Comparison of ENCODE assay signal across 12 cellular contexts in the genomic region with DNA sequence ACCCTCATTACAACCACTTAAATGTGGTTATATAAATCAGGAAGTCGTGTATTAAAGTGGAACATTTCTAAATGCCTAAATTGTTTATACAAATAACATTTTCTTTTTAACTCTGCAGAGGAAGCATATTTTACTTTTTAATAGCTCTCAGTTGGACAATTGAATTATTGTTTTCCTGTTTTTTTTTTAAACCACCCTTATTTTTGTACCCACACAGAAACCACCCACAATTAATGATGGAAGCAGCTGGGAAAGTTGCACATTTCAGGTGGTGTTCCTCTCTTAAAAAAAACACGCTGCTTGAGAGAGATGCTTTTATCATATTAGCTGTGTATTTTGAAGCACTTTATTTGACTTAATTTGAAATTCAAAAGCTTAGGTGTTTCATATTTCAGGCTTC.
DNase-seq lines count a peak whose midpoint lies in the region; ATAC-seq and TF ChIP-seq lines count a peak whose summit lies in the region.
"Had no signal": no experiment of that assay in that cellular context is flagged by ENCODE, and none has a peak within 500 bp of the region (broad histone marks: within the 10 kb centered on the region; RNA-seq: fewer than 3 reads in every experiment).

No MANE protein-coding gene starts in this region.

- no peak overlapping the region for H3K27ac Mint-ChIP-seq in GM23338
- H3K27ac Mint-ChIP-seq: CD4-positive, alpha-beta T cell; IgD-negative memory B cell had no signal

- H3K9me3 Mint-ChIP-seq in GM23338, result no peaks in the 10 kb centered on the region

- H3F3A ChIP-seq in GM23338 (replicated peaks; ENCODE audit: low read depth), result no peaks in the 10 kb centered on the region

- H3K9me3 ChIP-seq in mucosa of rectum (ENCODE audit: control insufficient read depth in 2 of 2, low read length in 2 of 2), result no peaks in the 10 kb centered on the region

- no peaks in the 10 kb centered on the region for H3K36me3 Mint-ChIP-seq in GM23338 (ENCODE audit: low read depth)

- peak; percentile 13 for DNase-seq in A172 (ENCODE audit: low spot score)
- DNase-seq in GM23338 (ENCODE audit: low spot score), result no peak
- DNase-seq in SW480 (ENCODE audit: low spot score), result peak; percentile 82
- no peak for DNase-seq in cortex of kidney (lab: John Stamatoyannopoulos, UW)
- no peak for DNase-seq in SKM-1 treated with dmso at 0.1 percent for 144 hours (lab: John Stamatoyannopoulos, UW; ENCODE audit: unreplicated experiment)
- DNase-seq: CD4-positive, alpha-beta T cell; NCI-H1694; NCI-H69 had no signal

- peaks cover 1% of the 10 kb centered on the region for H3K27me3 Mint-ChIP-seq in GM23338 (ENCODE audit: insufficient read depth, low read depth, poor library complexity)
- H3K27me3 Mint-ChIP-seq: CD4-positive, alpha-beta T cell; IgD-negative memory B cell had no signal

- no peak overlapping the region for H3K9ac ChIP-seq in mucosa of rectum (ENCODE audit: low read depth in 1 of 2, low read length in 2 of 2)

- H3K27ac ChIP-seq in GM23338 (ENCODE audit: low read depth) (peak overlapping the region; percentile 33; the same call in 1 of the 2 replicates), mucosa of rectum (ENCODE audit: low read depth in 2 of 2, low read length in 2 of 2) (peak overlapping the region; percentile 41 to 52)

- no peak overlapping the region for H3K4me2 ChIP-seq in GM23338

- no peak overlapping the region for H2AFZ ChIP-seq in GM23338

- no peaks in the 10 kb centered on the region for H3K36me3 ChIP-seq in GM23338 (ENCODE audit: insufficient read depth)
- H3K36me3 ChIP-seq in mucosa of rectum (ENCODE audit: control insufficient read depth in 2 of 2, insufficient read depth in 2 of 2, low read length in 2 of 2), result no peaks in the 10 kb centered on the region

- ATAC-seq in GM23338 (no peak), GM21825 (IDR thresholded peaks at IDR 0.05; ENCODE audit: unreplicated experiment) (no peak), HG02852 (IDR thresholded peaks at IDR 0.05; ENCODE audit: unreplicated experiment) (no peak)

- no peak for TF ChIP-seq CTCF in GM23338 (conservative IDR thresholded peaks at IDR 0.05; ENCODE audit: low read depth in 2 of 2)

- H4K20me1 ChIP-seq in GM23338 (replicated peaks; ENCODE audit: insufficient read depth), result no peaks in the 10 kb centered on the region

- H3K4me3 ChIP-seq in GM23338 (no peak overlapping the region), mucosa of rectum (ENCODE audit: low read length in 2 of 2) (no peak overlapping the region)

- H3K4me1 ChIP-seq in GM23338 (ENCODE audit: insufficient read depth) (peaks cover 5% of the 10 kb centered on the region; the same call in 1 of the 2 replicates), mucosa of rectum (ENCODE audit: control insufficient read depth in 2 of 2, insufficient read depth in 2 of 2, low read length in 2 of 2) (peaks cover 6 to 41% of the 10 kb centered on the region in 2 donors)

- H3K27me3 ChIP-seq in GM23338 (ENCODE audit: insufficient read depth) (no peaks in the 10 kb centered on the region), mucosa of rectum (ENCODE audit: control insufficient read depth in 2 of 2, insufficient read depth in 2 of 2, low read length in 2 of 2) (no peaks in the 10 kb centered on the region)

- H3K4me3 Mint-ChIP-seq in GM23338, result no peak overlapping the region
- H3K4me3 Mint-ChIP-seq: CD4-positive, alpha-beta T cell; IgD-negative memory B cell had no signal

- no peaks in the 10 kb centered on the region for H3K9me2 ChIP-seq in GM23338 (ENCODE audit: insufficient read depth)

- H3K4me1 Mint-ChIP-seq in GM23338, result peaks cover 20% of the 10 kb centered on the region

- peaks cover 5% of the 10 kb centered on the region for H3K79me2 ChIP-seq in GM23338 (replicated peaks; ENCODE audit: insufficient read depth)

TF ChIP-seq in GM23338, 12 proteins besides CTCF, POLR2A, EP300 and RAD21 (continues in another document):
- TF ChIP-seq EZH2 (IDR thresholded peaks at IDR 0.05; ENCODE audit: low read depth, unreplicated experiment) (no peak), NANOG (IDR thresholded peaks at IDR 0.05; ENCODE audit: borderline replicate concordance) (no peak), JUNB (IDR thresholded peaks at IDR 0.05; ENCODE audit: unreplicated experiment) (no peak), ZNF331 (CRISPR knock-in tag; IDR thresholded peaks at IDR 0.05; ENCODE audit: low read depth) (no peak), POLR2AphosphoS5 (IDR thresholded peaks at IDR 0.05; ENCODE audit: low read depth) (no peak)
- TF ChIP-seq, protein P1, sequence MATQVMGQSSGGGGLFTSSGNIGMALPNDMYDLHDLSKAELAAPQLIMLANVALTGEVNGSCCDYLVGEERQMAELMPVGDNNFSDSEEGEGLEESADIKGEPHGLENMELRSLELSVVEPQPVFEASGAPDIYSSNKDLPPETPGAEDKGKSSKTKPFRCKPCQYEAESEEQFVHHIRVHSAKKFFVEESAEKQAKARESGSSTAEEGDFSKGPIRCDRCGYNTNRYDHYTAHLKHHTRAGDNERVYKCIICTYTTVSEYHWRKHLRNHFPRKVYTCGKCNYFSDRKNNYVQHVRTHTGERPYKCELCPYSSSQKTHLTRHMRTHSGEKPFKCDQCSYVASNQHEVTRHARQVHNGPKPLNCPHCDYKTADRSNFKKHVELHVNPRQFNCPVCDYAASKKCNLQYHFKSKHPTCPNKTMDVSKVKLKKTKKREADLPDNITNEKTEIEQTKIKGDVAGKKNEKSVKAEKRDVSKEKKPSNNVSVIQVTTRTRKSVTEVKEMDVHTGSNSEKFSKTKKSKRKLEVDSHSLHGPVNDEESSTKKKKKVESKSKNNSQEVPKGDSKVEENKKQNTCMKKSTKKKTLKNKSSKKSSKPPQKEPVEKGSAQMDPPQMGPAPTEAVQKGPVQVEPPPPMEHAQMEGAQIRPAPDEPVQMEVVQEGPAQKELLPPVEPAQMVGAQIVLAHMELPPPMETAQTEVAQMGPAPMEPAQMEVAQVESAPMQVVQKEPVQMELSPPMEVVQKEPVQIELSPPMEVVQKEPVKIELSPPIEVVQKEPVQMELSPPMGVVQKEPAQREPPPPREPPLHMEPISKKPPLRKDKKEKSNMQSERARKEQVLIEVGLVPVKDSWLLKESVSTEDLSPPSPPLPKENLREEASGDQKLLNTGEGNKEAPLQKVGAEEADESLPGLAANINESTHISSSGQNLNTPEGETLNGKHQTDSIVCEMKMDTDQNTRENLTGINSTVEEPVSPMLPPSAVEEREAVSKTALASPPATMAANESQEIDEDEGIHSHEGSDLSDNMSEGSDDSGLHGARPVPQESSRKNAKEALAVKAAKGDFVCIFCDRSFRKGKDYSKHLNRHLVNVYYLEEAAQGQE (IDR thresholded peaks at IDR 0.05; ENCODE audit: unreplicated experiment), result no peak
- TF ChIP-seq, protein P2, sequence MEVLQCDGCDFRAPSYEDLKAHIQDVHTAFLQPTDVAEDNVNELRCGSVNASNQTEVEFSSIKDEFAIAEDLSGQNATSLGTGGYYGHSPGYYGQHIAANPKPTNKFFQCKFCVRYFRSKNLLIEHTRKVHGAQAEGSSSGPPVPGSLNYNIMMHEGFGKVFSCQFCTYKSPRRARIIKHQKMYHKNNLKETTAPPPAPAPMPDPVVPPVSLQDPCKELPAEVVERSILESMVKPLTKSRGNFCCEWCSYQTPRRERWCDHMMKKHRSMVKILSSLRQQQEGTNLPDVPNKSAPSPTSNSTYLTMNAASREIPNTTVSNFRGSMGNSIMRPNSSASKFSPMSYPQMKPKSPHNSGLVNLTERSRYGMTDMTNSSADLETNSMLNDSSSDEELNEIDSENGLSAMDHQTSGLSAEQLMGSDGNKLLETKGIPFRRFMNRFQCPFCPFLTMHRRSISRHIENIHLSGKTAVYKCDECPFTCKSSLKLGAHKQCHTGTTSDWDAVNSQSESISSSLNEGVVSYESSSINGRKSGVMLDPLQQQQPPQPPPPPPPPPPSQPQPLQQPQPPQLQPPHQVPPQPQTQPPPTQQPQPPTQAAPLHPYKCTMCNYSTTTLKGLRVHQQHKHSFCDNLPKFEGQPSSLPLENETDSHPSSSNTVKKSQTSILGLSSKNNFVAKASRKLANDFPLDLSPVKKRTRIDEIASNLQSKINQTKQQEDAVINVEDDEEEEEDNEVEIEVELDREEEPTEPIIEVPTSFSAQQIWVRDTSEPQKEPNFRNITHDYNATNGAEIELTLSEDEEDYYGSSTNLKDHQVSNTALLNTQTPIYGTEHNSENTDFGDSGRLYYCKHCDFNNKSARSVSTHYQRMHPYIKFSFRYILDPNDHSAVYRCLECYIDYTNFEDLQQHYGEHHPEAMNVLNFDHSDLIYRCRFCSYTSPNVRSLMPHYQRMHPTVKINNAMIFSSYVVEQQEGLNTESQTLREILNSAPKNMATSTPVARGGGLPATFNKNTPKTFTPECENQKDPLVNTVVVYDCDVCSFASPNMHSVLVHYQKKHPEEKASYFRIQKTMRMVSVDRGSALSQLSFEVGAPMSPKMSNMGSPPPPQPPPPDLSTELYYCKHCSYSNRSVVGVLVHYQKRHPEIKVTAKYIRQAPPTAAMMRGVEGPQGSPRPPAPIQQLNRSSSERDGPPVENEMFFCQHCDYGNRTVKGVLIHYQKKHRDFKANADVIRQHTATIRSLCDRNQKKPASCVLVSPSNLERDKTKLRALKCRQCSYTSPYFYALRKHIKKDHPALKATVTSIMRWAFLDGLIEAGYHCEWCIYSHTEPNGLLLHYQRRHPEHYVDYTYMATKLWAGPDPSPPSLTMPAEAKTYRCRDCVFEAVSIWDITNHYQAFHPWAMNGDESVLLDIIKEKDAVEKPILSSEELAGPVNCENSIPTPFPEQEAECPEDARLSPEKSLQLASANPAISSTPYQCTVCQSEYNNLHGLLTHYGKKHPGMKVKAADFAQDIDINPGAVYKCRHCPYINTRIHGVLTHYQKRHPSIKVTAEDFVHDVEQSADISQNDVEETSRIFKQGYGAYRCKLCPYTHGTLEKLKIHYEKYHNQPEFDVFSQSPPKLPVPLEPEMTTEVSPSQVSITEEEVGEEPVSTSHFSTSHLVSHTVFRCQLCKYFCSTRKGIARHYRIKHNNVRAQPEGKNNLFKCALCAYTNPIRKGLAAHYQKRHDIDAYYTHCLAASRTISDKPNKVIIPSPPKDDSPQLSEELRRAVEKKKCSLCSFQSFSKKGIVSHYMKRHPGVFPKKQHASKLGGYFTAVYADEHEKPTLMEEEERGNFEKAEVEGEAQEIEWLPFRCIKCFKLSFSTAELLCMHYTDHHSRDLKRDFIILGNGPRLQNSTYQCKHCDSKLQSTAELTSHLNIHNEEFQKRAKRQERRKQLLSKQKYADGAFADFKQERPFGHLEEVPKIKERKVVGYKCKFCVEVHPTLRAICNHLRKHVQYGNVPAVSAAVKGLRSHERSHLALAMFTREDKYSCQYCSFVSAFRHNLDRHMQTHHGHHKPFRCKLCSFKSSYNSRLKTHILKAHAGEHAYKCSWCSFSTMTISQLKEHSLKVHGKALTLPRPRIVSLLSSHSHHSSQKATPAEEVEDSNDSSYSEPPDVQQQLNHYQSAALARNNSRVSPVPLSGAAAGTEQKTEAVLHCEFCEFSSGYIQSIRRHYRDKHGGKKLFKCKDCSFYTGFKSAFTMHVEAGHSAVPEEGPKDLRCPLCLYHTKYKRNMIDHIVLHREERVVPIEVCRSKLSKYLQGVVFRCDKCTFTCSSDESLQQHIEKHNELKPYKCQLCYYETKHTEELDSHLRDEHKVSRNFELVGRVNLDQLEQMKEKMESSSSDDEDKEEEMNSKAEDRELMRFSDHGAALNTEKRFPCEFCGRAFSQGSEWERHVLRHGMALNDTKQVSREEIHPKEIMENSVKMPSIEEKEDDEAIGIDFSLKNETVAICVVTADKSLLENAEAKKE (CRISPR knock-in tag; IDR thresholded peaks at IDR 0.05), result no peak

Comparison
In these comparisons a context has a peak if more than half of its experiments do, and no peak if none do; other contexts are left out.
1. DNase-seq: peak in A172 (single experiment) and SW480 (single experiment); none in GM23338 (single experiment), cortex of kidney (single experiment) and SKM-1 treated with dmso at 0.1 percent for 144 hours (single experiment).